Comparison of ENCODE assay signal across 28 cellular contexts in genomic region chr1:44220755-44221154, GRCh38. TPM values are rescaled to one million over a fixed set of nuclear protein-coding genes. Genes with fewer than 3 reads are reported as not detected.
DNase-seq lines count a peak whose midpoint lies in the region; ATAC-seq and TF ChIP-seq lines count a peak whose summit lies in the region.
"Had no signal": no experiment of that assay in that cellular context is flagged by ENCODE, and none has a peak within 500 bp of the region (broad histone marks: within the 10 kb centered on the region; RNA-seq: fewer than 3 reads in every experiment).

No MANE protein-coding gene starts in this region.

- DNase-seq in AG04450 (ENCODE audit: low read depth, low spot score) (no peak), Peyer's patch (peak in 2 of 3 donors; percentile 65 to 74), neural crest cell (ENCODE audit: low read depth, low spot score) (no peak), NCI-H2107 treated with DMSO at 0.1 percent for 48 hours (lab: John Stamatoyannopoulos, UW; ENCODE audit: unreplicated experiment) (no peak), ecto neural progenitor cell (ENCODE audit: low spot score) (no peak)
- DNase-seq in activated CD4-positive, CD25-positive, alpha-beta regulatory T cell (lab: John Stamatoyannopoulos, UW) = no peak
- no peak for DNase-seq in activated T-cell treated with anti-CD3 and anti-CD28 coated beads, Interleukin-2, amount 50 U/mL, for 48 hours
- DNase-seq: activated CD4-positive, alpha-beta memory T cell treated with anti-CD3 and anti-CD28 coated beads for 36 hours; activated naive CD4-positive, alpha-beta T cell; C1 segment of cervical spinal cord; Caco-2; cerebellar nuclear complex; GF-D8; glutamatergic neuron; islet precursor cell; KBM-7; naive thymus-derived CD8-positive, alpha-beta T cell; NCI-H1105; NCI-H1930; ovary; stimulated activated CD4-positive, alpha-beta T cell treated with anti-CD3 and anti-CD28 coated beads, Interleukin-1b, Interleukin-23, amount 100 ng/mL, for 48 hours; stimulated activated CD8-positive, alpha-beta memory T cell treated with anti-CD3 and anti-CD28 coated beads, Interleukin-4, amount 100 ng/mL, for 48 hours; trophoblast cell had no signal

- H3K27me3 ChIP-seq in AG04450 (ENCODE audit: control insufficient read depth, insufficient read depth, low read length) (no peaks in the 10 kb centered on the region), Peyer's patch (no peaks in the 10 kb centered on the region)
- H3K27me3 ChIP-seq: adrenal gland, body of pancreas, ovary had no signal

- peaks cover 3% of the 10 kb centered on the region for H3K9me3 Mint-ChIP-seq in neural crest cell
- H3K9me3 Mint-ChIP-seq: activated CD4-positive, alpha-beta memory T cell treated with anti-CD3 and anti-CD28 coated beads for 36 hours; naive thymus-derived CD8-positive, alpha-beta T cell had no signal

- H3K36me3 Mint-ChIP-seq in neural crest cell (ENCODE audit: low read depth) = peaks cover 22% of the 10 kb centered on the region

- TF ChIP-seq CTCF in AG04450 (IDR thresholded peaks at IDR 0.05; ENCODE audit: low read depth, low read length) (no peak), Peyer's patch (IDR thresholded peaks at IDR 0.05) (no peak), neural crest cell (conservative IDR thresholded peaks at IDR 0.05) (no peak)

- H3K27ac Mint-ChIP-seq in neural crest cell (ENCODE audit: unreplicated experiment) = peak overlapping the region; percentile 69
- H3K27ac Mint-ChIP-seq: activated CD4-positive, alpha-beta memory T cell treated with anti-CD3 and anti-CD28 coated beads for 36 hours had no signal

- H3K4me3 ChIP-seq in AG04450 (ENCODE audit: low read depth, low read length) = no peak overlapping the region
- H3K4me3 ChIP-seq in Peyer's patch = no peak overlapping the region
- H3K4me3 ChIP-seq: adrenal gland, body of pancreas, ovary, smooth muscle cell had no signal

- H3K36me3 ChIP-seq in Peyer's patch = peaks cover 0 to 39% (median 0%) of the 10 kb centered on the region in 3 donors
- H3K36me3 ChIP-seq: ovary had no signal

- ATAC-seq in GM19351 (IDR thresholded peaks at IDR 0.05; ENCODE audit: unreplicated experiment) = peak; percentile 56
- ATAC-seq: activated CD4-positive, CD25-positive, alpha-beta regulatory T cell treated with anti-CD3 and anti-CD28 coated beads, Interleukin-2, amount 50 U/mL, for 24 hours; body of pancreas; naive thymus-derived CD8-positive, alpha-beta T cell had no signal

- H3K4me3 Mint-ChIP-seq in neural crest cell = peak overlapping the region; percentile 47
- H3K4me3 Mint-ChIP-seq: activated CD4-positive, alpha-beta memory T cell treated with anti-CD3 and anti-CD28 coated beads for 36 hours; naive thymus-derived CD8-positive, alpha-beta T cell had no signal

- H3K9me3 ChIP-seq in AG04450 (ENCODE audit: control insufficient read depth, insufficient read depth, low read length) = no peaks in the 10 kb centered on the region; the same call in 1 of the 2 replicates
- no peaks in the 10 kb centered on the region for H3K9me3 ChIP-seq in Peyer's patch
- H3K9me3 ChIP-seq: adrenal gland, body of pancreas, Caco-2, ovary had no signal

- H3K27ac ChIP-seq in AG04450 (ENCODE audit: low read depth, low read length) (peak overlapping the region; percentile 11), Peyer's patch (peak overlapping the region in 2 of 4 donors; percentile 32 to 70)
- H3K27ac ChIP-seq: body of pancreas, ovary had no signal

- CTCF ChIA-PET in AG04450 (lab: Charles Lee) = interaction anchor here (0.9 to 7.3 kb wide), 5 partner anchors 18 to 432 kb away, joined by 3 to 57 read pairs (median 3); no protein-coding TSS in a partner anchor

- peaks cover 7% of the 10 kb centered on the region for H3K4me1 Mint-ChIP-seq in neural crest cell

- TF ChIP-seq POLR2A in Peyer's patch (IDR thresholded peaks at IDR 0.05) = no peak

- POLR2A ChIA-PET in AG04450 (lab: Yijun Ruan, JAX) = interaction anchor here (0.6 to 1.5 kb wide), 3 partner anchors 19 to 374 kb away, joined by 3 to 4 read pairs (median 3); no protein-coding TSS in a partner anchor

- peaks cover 0 to 6% (median 0%) of the 10 kb centered on the region in 4 donors for H3K4me1 ChIP-seq in Peyer's patch

- peaks cover 2% of the 10 kb centered on the region for H3K27me3 Mint-ChIP-seq in neural crest cell (ENCODE audit: low read depth)
- H3K27me3 Mint-ChIP-seq: activated CD4-positive, alpha-beta memory T cell treated with anti-CD3 and anti-CD28 coated beads for 36 hours; naive thymus-derived CD8-positive, alpha-beta T cell had no signal

RNA-seq across cellular contexts. Expression of gene DMAP1, which starts 7.5 kb away (rescaled TPM):
- polyA plus RNA-seq in AG04450 (2011; rRNA removed) = 27.0 and 31.5 TPM in 2 replicates
- polyA minus RNA-seq in AG04450 (2011; rRNA and poly(A)+ RNA removed) = 48.4 and 50.3 TPM in 2 replicates
- 100 to 1,000 TPM in 3 of 4 donors, 10 to 100 TPM in 1; 79.2 to 149 (median 113) TPM for total RNA-seq in Peyer's patch
- 57.1 and 58.7 TPM in 2 replicates for total RNA-seq in neural crest cell

Comparison
In these comparisons a context has a peak if more than half of its experiments do, and no peak if none do; other contexts are left out.
1. DNase-seq: peak in Peyer's patch (2 of 3); none in AG04450 (single experiment), neural crest cell (single experiment), NCI-H2107 treated with DMSO at 0.1 percent for 48 hours (single experiment), activated CD4-positive, CD25-positive, alpha-beta regulatory T cell (0 of 4), ecto neural progenitor cell (single experiment) and activated T-cell treated with anti-CD3 and anti-CD28 coated beads, Interleukin-2, amount 50 U/mL, for 48 hours (0 of 2).